In genomic region chr10:13865758-13866491, GRCh38 we compare ENCODE assay signal across 1 cellular context.
TF ChIP-seq lines count a peak whose summit lies in the region.

No MANE protein-coding gene starts in this region.

TF ChIP-seq in HepG2, 621 proteins besides CTCF, POLR2A, EP300 and RAD21 (continued from another document):
- TF ChIP-seq ZSCAN22 (CRISPR knock-in tag; IDR thresholded peaks at IDR 0.05) (no peak), RNF2 (conservative IDR thresholded peaks at IDR 0.05; ENCODE audit: low read depth) (no peak), KLF6 (CRISPR knock-in tag; IDR thresholded peaks at IDR 0.05) (no peak), DDIT3 (CRISPR knock-in tag; IDR thresholded peaks at IDR 0.05) (no peak), REXO4 (CRISPR knock-in tag; IDR thresholded peaks at IDR 0.05; ENCODE audit: borderline replicate concordance) (no peak), ZNF432 (CRISPR knock-in tag; IDR thresholded peaks at IDR 0.05; ENCODE audit: borderline replicate concordance) (no peak), ZNF317 (CRISPR knock-in tag; IDR thresholded peaks at IDR 0.05) (no peak), HOXA5 (CRISPR knock-in tag; IDR thresholded peaks at IDR 0.05) (no peak)
TF ChIP-seq in HepG2: peak in this region for 0.
